ENCODE assay signal across 1 cellular context in the genomic region with DNA sequence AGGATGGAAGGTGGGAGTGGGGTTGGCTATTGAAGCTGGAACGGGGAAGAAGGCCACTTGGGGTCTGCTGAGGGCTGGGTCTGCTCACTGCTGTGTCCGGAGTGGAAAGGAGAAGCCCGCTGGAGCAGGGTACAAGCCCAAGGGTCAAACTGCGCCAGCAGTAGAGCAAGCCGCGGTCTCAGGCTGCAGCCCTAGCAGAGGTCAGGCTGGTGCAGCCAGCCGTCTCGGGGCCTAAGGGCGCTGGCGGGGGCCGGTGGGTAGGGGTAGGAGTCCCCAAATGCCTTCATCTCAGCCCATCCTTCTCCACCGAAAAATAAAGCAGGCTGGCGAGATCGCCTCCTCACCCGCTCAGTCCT.
TF ChIP-seq lines count a peak whose summit lies in the region.

No MANE protein-coding gene starts in this region.

TF ChIP-seq in SK-N-SH treated with all-trans-retinoic acid at 6 μM for 48 hours, 23 proteins besides CTCF, POLR2A, EP300 and RAD21 (continued from another document):
- TF ChIP-seq TCF4 (CRISPR knock-in tag; IDR thresholded peaks at IDR 0.05; ENCODE audit: borderline replicate concordance) (no peak), TOX (CRISPR knock-in tag; IDR thresholded peaks at IDR 0.05; ENCODE audit: borderline replicate concordance) (no peak), ZFP30 (CRISPR knock-in tag; IDR thresholded peaks at IDR 0.05) (no peak), ZNF70 (CRISPR knock-in tag; IDR thresholded peaks at IDR 0.05) (no peak)
- TF ChIP-seq, protein P1, sequence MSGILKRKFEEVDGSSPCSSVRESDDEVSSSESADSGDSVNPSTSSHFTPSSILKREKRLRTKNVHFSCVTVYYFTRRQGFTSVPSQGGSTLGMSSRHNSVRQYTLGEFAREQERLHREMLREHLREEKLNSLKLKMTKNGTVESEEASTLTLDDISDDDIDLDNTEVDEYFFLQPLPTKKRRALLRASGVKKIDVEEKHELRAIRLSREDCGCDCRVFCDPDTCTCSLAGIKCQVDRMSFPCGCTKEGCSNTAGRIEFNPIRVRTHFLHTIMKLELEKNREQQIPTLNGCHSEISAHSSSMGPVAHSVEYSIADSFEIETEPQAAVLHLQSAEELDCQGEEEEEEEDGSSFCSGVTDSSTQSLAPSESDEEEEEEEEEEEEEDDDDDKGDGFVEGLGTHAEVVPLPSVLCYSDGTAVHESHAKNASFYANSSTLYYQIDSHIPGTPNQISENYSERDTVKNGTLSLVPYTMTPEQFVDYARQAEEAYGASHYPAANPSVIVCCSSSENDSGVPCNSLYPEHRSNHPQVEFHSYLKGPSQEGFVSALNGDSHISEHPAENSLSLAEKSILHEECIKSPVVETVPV (CRISPR knock-in tag; IDR thresholded peaks at IDR 0.05): no peak
- TF ChIP-seq, protein P2, sequence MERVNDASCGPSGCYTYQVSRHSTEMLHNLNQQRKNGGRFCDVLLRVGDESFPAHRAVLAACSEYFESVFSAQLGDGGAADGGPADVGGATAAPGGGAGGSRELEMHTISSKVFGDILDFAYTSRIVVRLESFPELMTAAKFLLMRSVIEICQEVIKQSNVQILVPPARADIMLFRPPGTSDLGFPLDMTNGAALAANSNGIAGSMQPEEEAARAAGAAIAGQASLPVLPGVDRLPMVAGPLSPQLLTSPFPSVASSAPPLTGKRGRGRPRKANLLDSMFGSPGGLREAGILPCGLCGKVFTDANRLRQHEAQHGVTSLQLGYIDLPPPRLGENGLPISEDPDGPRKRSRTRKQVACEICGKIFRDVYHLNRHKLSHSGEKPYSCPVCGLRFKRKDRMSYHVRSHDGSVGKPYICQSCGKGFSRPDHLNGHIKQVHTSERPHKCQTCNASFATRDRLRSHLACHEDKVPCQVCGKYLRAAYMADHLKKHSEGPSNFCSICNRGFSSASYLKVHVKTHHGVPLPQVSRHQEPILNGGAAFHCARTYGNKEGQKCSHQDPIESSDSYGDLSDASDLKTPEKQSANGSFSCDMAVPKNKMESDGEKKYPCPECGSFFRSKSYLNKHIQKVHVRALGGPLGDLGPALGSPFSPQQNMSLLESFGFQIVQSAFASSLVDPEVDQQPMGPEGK (CRISPR knock-in tag; IDR thresholded peaks at IDR 0.05; ENCODE audit: borderline replicate concordance): no peak
